ENCODE assay signal across 1 cellular context in genomic region chr5:53481887-53482716, GRCh38.
TF ChIP-seq lines count a peak whose summit lies in the region.

No MANE protein-coding gene starts in this region.

TF ChIP-seq in HEK293, 187 proteins besides CTCF, POLR2A, EP300 and RAD21 (continued from another document and continues in another):
- TF ChIP-seq, protein P1, sequence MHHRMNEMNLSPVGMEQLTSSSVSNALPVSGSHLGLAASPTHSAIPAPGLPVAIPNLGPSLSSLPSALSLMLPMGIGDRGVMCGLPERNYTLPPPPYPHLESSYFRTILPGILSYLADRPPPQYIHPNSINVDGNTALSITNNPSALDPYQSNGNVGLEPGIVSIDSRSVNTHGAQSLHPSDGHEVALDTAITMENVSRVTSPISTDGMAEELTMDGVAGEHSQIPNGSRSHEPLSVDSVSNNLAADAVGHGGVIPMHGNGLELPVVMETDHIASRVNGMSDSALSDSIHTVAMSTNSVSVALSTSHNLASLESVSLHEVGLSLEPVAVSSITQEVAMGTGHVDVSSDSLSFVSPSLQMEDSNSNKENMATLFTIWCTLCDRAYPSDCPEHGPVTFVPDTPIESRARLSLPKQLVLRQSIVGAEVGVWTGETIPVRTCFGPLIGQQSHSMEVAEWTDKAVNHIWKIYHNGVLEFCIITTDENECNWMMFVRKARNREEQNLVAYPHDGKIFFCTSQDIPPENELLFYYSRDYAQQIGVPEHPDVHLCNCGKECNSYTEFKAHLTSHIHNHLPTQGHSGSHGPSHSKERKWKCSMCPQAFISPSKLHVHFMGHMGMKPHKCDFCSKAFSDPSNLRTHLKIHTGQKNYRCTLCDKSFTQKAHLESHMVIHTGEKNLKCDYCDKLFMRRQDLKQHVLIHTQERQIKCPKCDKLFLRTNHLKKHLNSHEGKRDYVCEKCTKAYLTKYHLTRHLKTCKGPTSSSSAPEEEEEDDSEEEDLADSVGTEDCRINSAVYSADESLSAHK (tag by site-specific recombination; IDR thresholded peaks at IDR 0.05) = no peak
- TF ChIP-seq ZNF404 (tag by site-specific recombination; IDR thresholded peaks at IDR 0.05) (no peak), ZNF629 (tag by site-specific recombination; IDR thresholded peaks at IDR 0.05) (0 out of 2 replicates have a peak, but pooled peaks have one; percentile 15), ZNF2 (tag by site-specific recombination; IDR thresholded peaks at IDR 0.05) (no peak), YY1 (tag by site-specific recombination; IDR thresholded peaks at IDR 0.05) (no peak), KLF7 (tag by site-specific recombination; IDR thresholded peaks at IDR 0.05; ENCODE audit: borderline replicate concordance) (no peak), YY2 (tag by site-specific recombination; IDR thresholded peaks at IDR 0.05) (no peak), ZNF266 (tag by site-specific recombination; IDR thresholded peaks at IDR 0.05; ENCODE audit: low read depth) (no peak), BCL6B (tag by site-specific recombination; IDR thresholded peaks at IDR 0.05) (no peak), ZNF544 (tag by site-specific recombination; IDR thresholded peaks at IDR 0.05) (no peak), FEZF1 (tag by site-specific recombination; IDR thresholded peaks at IDR 0.05) (no peak), ZNF239 (tag by site-specific recombination; IDR thresholded peaks at IDR 0.05) (no peak), ZNF280D (tag by site-specific recombination; IDR thresholded peaks at IDR 0.05) (no peak), ZNF274 (IDR thresholded peaks at IDR 0.05; ENCODE audit: low read length) (no peak), ZNF274 (tag by site-specific recombination; IDR thresholded peaks at IDR 0.05; ENCODE audit: borderline replicate concordance) (no peak), ZNF555 (tag by site-specific recombination; conservative IDR thresholded peaks at IDR 0.05) (no peak), ZNF18 (tag by site-specific recombination; IDR thresholded peaks at IDR 0.05) (no peak), ZNF558 (tag by site-specific recombination; IDR thresholded peaks at IDR 0.05) (no peak), ZNF692 (tag by site-specific recombination; IDR thresholded peaks at IDR 0.05) (0 out of 2 replicates have a peak, but pooled peaks have one; percentile 42), ZNF664 (tag by site-specific recombination; IDR thresholded peaks at IDR 0.05) (no peak), ZNF157 (tag by site-specific recombination; IDR thresholded peaks at IDR 0.05) (no peak; the same call in 1 of the 2 replicates), IKZF3 (tag by site-specific recombination; IDR thresholded peaks at IDR 0.05) (no peak), ZNF660 (tag by site-specific recombination; IDR thresholded peaks at IDR 0.05) (0 out of 2 replicates have a peak, but pooled peaks have one; percentile 23), ZNF214 (tag by site-specific recombination; IDR thresholded peaks at IDR 0.05; ENCODE audit: borderline replicate concordance) (no peak), ZNF658 (tag by site-specific recombination; IDR thresholded peaks at IDR 0.05) (no peak), ZFP37 (tag by site-specific recombination; IDR thresholded peaks at IDR 0.05) (no peak), ZNF391 (tag by site-specific recombination; IDR thresholded peaks at IDR 0.05; ENCODE audit: borderline replicate concordance, low read depth) (0 out of 2 replicates have a peak, but pooled peaks have one; percentile 37), ZNF202 (tag by site-specific recombination; IDR thresholded peaks at IDR 0.05; ENCODE audit: borderline replicate concordance) (no peak), ZBTB21 (tag by site-specific recombination; IDR thresholded peaks at IDR 0.05) (no peak), ZNF645 (tag by site-specific recombination; IDR thresholded peaks at IDR 0.05) (no peak), ZNF132 (tag by site-specific recombination; IDR thresholded peaks at IDR 0.05; ENCODE audit: borderline replicate concordance) (no peak), ZNF76 (tag by site-specific recombination; IDR thresholded peaks at IDR 0.05; ENCODE audit: borderline replicate concordance, low read depth) (no peak), ZNF10 (tag by site-specific recombination; IDR thresholded peaks at IDR 0.05) (no peak), OSR2 (tag by site-specific recombination; IDR thresholded peaks at IDR 0.05) (no peak), ZNF362 (tag by site-specific recombination; IDR thresholded peaks at IDR 0.05) (no peak), HOXC10 (CRISPR knock-in tag; IDR thresholded peaks at IDR 0.05) (no peak), SP2 (tag by site-specific recombination; IDR thresholded peaks at IDR 0.05) (no peak), KLF1 (tag by site-specific recombination; IDR thresholded peaks at IDR 0.05) (no peak), ATF2 (tag by site-specific recombination; IDR thresholded peaks at IDR 0.05; ENCODE audit: low read depth) (no peak), ZNF211 (tag by site-specific recombination; IDR thresholded peaks at IDR 0.05; ENCODE audit: low read depth) (no peak), ZNF560 (tag by site-specific recombination; IDR thresholded peaks at IDR 0.05; ENCODE audit: borderline replicate concordance) (no peak), PRDM1 (tag by site-specific recombination; IDR thresholded peaks at IDR 0.05) (peak; percentile 97), SETDB1 (IDR thresholded peaks at IDR 0.05; ENCODE audit: insufficient read length, low read length) (no peak)
- TF ChIP-seq, protein P2, sequence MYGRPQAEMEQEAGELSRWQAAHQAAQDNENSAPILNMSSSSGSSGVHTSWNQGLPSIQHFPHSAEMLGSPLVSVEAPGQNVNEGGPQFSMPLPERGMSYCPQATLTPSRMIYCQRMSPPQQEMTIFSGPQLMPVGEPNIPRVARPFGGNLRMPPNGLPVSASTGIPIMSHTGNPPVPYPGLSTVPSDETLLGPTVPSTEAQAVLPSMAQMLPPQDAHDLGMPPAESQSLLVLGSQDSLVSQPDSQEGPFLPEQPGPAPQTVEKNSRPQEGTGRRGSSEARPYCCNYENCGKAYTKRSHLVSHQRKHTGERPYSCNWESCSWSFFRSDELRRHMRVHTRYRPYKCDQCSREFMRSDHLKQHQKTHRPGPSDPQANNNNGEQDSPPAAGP (tag by site-specific recombination; IDR thresholded peaks at IDR 0.05) = no peak
- TF ChIP-seq, protein P3, sequence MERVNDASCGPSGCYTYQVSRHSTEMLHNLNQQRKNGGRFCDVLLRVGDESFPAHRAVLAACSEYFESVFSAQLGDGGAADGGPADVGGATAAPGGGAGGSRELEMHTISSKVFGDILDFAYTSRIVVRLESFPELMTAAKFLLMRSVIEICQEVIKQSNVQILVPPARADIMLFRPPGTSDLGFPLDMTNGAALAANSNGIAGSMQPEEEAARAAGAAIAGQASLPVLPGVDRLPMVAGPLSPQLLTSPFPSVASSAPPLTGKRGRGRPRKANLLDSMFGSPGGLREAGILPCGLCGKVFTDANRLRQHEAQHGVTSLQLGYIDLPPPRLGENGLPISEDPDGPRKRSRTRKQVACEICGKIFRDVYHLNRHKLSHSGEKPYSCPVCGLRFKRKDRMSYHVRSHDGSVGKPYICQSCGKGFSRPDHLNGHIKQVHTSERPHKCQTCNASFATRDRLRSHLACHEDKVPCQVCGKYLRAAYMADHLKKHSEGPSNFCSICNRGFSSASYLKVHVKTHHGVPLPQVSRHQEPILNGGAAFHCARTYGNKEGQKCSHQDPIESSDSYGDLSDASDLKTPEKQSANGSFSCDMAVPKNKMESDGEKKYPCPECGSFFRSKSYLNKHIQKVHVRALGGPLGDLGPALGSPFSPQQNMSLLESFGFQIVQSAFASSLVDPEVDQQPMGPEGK (tag by site-specific recombination; IDR thresholded peaks at IDR 0.05) = 0 out of 2 replicates have a peak, but pooled peaks have one; percentile 12
- TF ChIP-seq, protein P4, sequence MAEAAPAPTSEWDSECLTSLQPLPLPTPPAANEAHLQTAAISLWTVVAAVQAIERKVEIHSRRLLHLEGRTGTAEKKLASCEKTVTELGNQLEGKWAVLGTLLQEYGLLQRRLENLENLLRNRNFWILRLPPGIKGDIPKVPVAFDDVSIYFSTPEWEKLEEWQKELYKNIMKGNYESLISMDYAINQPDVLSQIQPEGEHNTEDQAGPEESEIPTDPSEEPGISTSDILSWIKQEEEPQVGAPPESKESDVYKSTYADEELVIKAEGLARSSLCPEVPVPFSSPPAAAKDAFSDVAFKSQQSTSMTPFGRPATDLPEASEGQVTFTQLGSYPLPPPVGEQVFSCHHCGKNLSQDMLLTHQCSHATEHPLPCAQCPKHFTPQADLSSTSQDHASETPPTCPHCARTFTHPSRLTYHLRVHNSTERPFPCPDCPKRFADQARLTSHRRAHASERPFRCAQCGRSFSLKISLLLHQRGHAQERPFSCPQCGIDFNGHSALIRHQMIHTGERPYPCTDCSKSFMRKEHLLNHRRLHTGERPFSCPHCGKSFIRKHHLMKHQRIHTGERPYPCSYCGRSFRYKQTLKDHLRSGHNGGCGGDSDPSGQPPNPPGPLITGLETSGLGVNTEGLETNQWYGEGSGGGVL (tag by site-specific recombination; IDR thresholded peaks at IDR 0.05) = peak; percentile 54
